ENCODE assay signal across 1 cellular context in genomic region chr7:537911-538634, GRCh38.
A peak's percentile ranks its signal among the peaks of the same experiment; 100 is the strongest.
TF ChIP-seq lines count a peak whose summit lies in the region.

No MANE protein-coding gene starts in this region.

TF ChIP-seq in K562, 482 proteins besides CTCF, POLR2A, EP300 and RAD21 (continued from another document):
- TF ChIP-seq VEZF1 (CRISPR knock-in tag; IDR thresholded peaks at IDR 0.05) (0 out of 2 replicates have a peak, but pooled peaks have one; percentile 42), RFX7 (CRISPR knock-in tag; IDR thresholded peaks at IDR 0.05) (no peak)
